Comparison of ENCODE assay signal across 14 cellular contexts in genomic region chr17:45923511-45924268, GRCh38. TPM values are rescaled to one million over a fixed set of nuclear protein-coding genes. Genes with fewer than 3 reads are reported as not detected.
DNase-seq lines count a peak whose midpoint lies in the region; ATAC-seq and TF ChIP-seq lines count a peak whose summit lies in the region.
"Had no signal": no experiment of that assay in that cellular context is flagged by ENCODE, and none has a peak within 500 bp of the region (broad histone marks: within the 10 kb centered on the region; RNA-seq: fewer than 3 reads in every experiment).

No MANE protein-coding gene starts in this region.

- WGBS in mammary epithelial cell (ENCODE audit: low coverage, missing lambda C conversion rate), result 54% methylated on average over 7 of the region's 7 CpGs

- CTCF ChIA-PET in mammary epithelial cell (lab: Charles Lee; ENCODE audit: low non-redundant PET), result no interaction called here

- peaks cover 13% of the 10 kb centered on the region for H3K27me3 ChIP-seq in mammary epithelial cell (ENCODE audit: insufficient read depth, low read length)
- H3K27me3 ChIP-seq: thyroid gland had no signal

- no peaks in the 10 kb centered on the region for H3K79me2 ChIP-seq in mammary epithelial cell (ENCODE audit: insufficient read depth, low read length)

- no peak for TF ChIP-seq CTCF in fibroblast of mammary gland (conservative IDR thresholded peaks at IDR 0.05; ENCODE audit: control insufficient read depth, insufficient read depth, low read depth, low read length)
- TF ChIP-seq CTCF in mammary epithelial cell (conservative IDR thresholded peaks at IDR 0.05 in 1 of 2, IDR thresholded peaks at IDR 0.05 in 1 of 2; ENCODE audit: extremely low read depth in 1 of 2, insufficient read depth in 1 of 2, low read depth in 1 of 2, low read length in 2 of 2), result no peak

- intact Hi-C loops in mammary epithelial cell (cut with micrococcal nuclease), result no loop called here

- H3K27ac ChIP-seq in mammary epithelial cell (ENCODE audit: insufficient read depth, low read depth, low read length), result no peak overlapping the region
- H3K27ac ChIP-seq: prostate gland, thyroid gland had no signal

- H3K9me3 ChIP-seq in mammary epithelial cell (replicated peaks; ENCODE audit: insufficient read depth, low read length), result no peaks in the 10 kb centered on the region
- H3K9me3 ChIP-seq: prostate gland, thyroid gland had no signal

- H3K4me1 ChIP-seq in mammary epithelial cell (ENCODE audit: insufficient read depth, low read length), result no peaks in the 10 kb centered on the region
- H3K4me1 ChIP-seq: prostate gland, thyroid gland had no signal

- dilution Hi-C loops in mammary epithelial cell (cut with HindIII; ENCODE audit: low sequenced_read_pairs), result loop anchor here (5.0 kb wide), 1 partner anchor 74 kb away; the partner anchor contains the start of gene STH

- DNase-seq in EL (peak; percentile 19), MV-4-11 (lab: John Stamatoyannopoulos, UW) (peak; percentile 38), fibroblast of mammary gland (ENCODE audit: low read depth) (peak; percentile 46), pons (ENCODE audit: low spot score) (peak; percentile 47), NCI-H1105 (lab: John Stamatoyannopoulos, UW) (no peak), mammary epithelial cell (no peak)
- DNase-seq: activated CD8-positive, alpha-beta memory T cell treated with anti-CD3 and anti-CD28 coated beads, Interleukin-2, amount 50 U/mL, for 4 hours; activated naive CD4-positive, alpha-beta T cell treated with anti-CD3 and anti-CD28 coated beads for 36 hours; effector CD8-positive, alpha-beta T cell; MM.1S; thyroid gland had no signal

- H4K20me1 ChIP-seq in mammary epithelial cell (ENCODE audit: insufficient read depth, low read length), result no peaks in the 10 kb centered on the region

- H3K36me3 ChIP-seq in mammary epithelial cell (ENCODE audit: insufficient read depth, low read length), result no peaks in the 10 kb centered on the region
- H3K36me3 ChIP-seq: prostate gland, thyroid gland had no signal

- no peak overlapping the region for H3K4me2 ChIP-seq in mammary epithelial cell (ENCODE audit: insufficient read depth, low read depth, low read length)

- H2AFZ ChIP-seq in mammary epithelial cell (ENCODE audit: low read depth, low read length), result no peak overlapping the region

- in situ Hi-C loops in mammary epithelial cell (cut with MboI; ENCODE audit: low sequenced_read_pairs in 2 of 2), result no loop called here

- ATAC-seq in HG02973 (IDR thresholded peaks at IDR 0.05; ENCODE audit: unreplicated experiment), result no peak
- no peak for ATAC-seq in GM21381 (IDR thresholded peaks at IDR 0.05; ENCODE audit: unreplicated experiment)

- no peak overlapping the region for H3K9ac ChIP-seq in mammary epithelial cell (ENCODE audit: insufficient read depth, low read length)

- no peak overlapping the region for H3K4me3 ChIP-seq in fibroblast of mammary gland (ENCODE audit: control insufficient read depth, low read depth, low read length)
- H3K4me3 ChIP-seq in mammary epithelial cell (replicated peaks in 1 of 3; ENCODE audit: insufficient read depth in 1 of 3, low read depth in 2 of 3, low read length in 3 of 3), result no peak overlapping the region
- H3K4me3 ChIP-seq: prostate gland, thyroid gland had no signal

- no TSS peak for BruUV-seq in mammary epithelial cell (replicated peaks; lab: Mats Ljungman, UMichigan)

RNA-seq across cellular contexts. Expression of gene MAPT, which starts 29.3 kb away (rescaled TPM):
- total RNA-seq in mammary epithelial cell, result under 1 TPM; under 0.01 to 0.54 TPM
- polyA plus RNA-seq in mammary epithelial cell, result 0.20 TPM
- polyA minus RNA-seq in mammary epithelial cell, result 0.31 TPM

Comparison
In these comparisons a context has a peak if more than half of its experiments do, and no peak if none do; other contexts are left out.
1. DNase-seq: peak in EL (single experiment), MV-4-11 (single experiment), fibroblast of mammary gland (single experiment) and pons (single experiment); none in NCI-H1105 (single experiment) and mammary epithelial cell (single experiment).